Comparison of ENCODE assay signal across 8 cellular contexts in genomic region chr14:95098984-95099599, GRCh38. TPM values are rescaled to one million over a fixed set of nuclear protein-coding genes. Genes with fewer than 3 reads are reported as not detected.
DNase-seq lines count a peak whose midpoint lies in the region; ATAC-seq, FAIRE-seq and TF ChIP-seq lines count a peak whose summit lies in the region.

No MANE protein-coding gene starts in this region.

- DNase-seq in A549 (ENCODE audit: low read depth in 1 of 2, low spot score in 1 of 2): peak; percentile 39 to 82
- DNase-seq in GM10266 (ENCODE audit: extremely low spot score): peak; percentile 14
- DNase-seq in NCI-H2171 treated with DMSO at 0.1 percent for 48 hours (lab: John Stamatoyannopoulos, UW): peak; percentile 40
- peak; percentile 75 for DNase-seq in activated CD4-positive, alpha-beta T cell treated with anti-CD3 and anti-CD28 coated beads, Interleukin-2, amount 10 ng/mL, durations not matched to agents 24 days and 14 days
- peak; percentile 75 for DNase-seq in fibroblast of pulmonary artery (ENCODE audit: low read depth)
- peak; percentile 49 for DNase-seq in neural crest cell (ENCODE audit: low read depth, low spot score)
- DNase-seq in T-helper 2 cell treated with Interferon-gamma antibody and Interleukin-4, amounts not matched to agents 5 μg/mL and 100 μg/mL, for 36 hours (ENCODE audit: low spot score): no peak

- CTCF ChIA-PET in A549 (lab: Yijun Ruan, JAX): interaction anchor here (0.7 to 3.1 kb wide), 6 partner anchors 19 to 550 kb away, joined by 3 to 18 read pairs (median 3); no protein-coding TSS in a partner anchor

- no peaks in the 10 kb centered on the region for H3K27me3 Mint-ChIP-seq in activated CD4-positive, alpha-beta T cell treated with anti-CD3 and anti-CD28 coated beads, Interleukin-2, amount 10 ng/mL, durations not matched to agents 24 days and 14 days
- H3K27me3 Mint-ChIP-seq in neural crest cell (ENCODE audit: low read depth): no peaks in the 10 kb centered on the region
- no peaks in the 10 kb centered on the region for H3K27me3 Mint-ChIP-seq in T-helper 2 cell treated with Interferon-gamma antibody and Interleukin-4, amounts not matched to agents 5 μg/mL and 100 μg/mL, for 36 hours (ENCODE audit: low read depth)

- peaks cover 61% of the 10 kb centered on the region for H3K36me3 Mint-ChIP-seq in activated CD4-positive, alpha-beta T cell treated with anti-CD3 and anti-CD28 coated beads, Interleukin-2, amount 10 ng/mL, durations not matched to agents 24 days and 14 days (ENCODE audit: low read depth)
- H3K36me3 Mint-ChIP-seq in neural crest cell (ENCODE audit: low read depth): peaks cover 18% of the 10 kb centered on the region
- peaks cover 48% of the 10 kb centered on the region for H3K36me3 Mint-ChIP-seq in T-helper 2 cell treated with Interferon-gamma antibody and Interleukin-4, amounts not matched to agents 5 μg/mL and 100 μg/mL, for 36 hours (ENCODE audit: low read depth)

- POLR2A ChIA-PET in A549 (lab: Yijun Ruan, JAX): no interaction called here

- TF ChIP-seq POLR2A in A549 (IDR thresholded peaks at IDR 0.05; ENCODE audit: low read length): no peak

- no peak overlapping the region for H3K27ac ChIP-seq in A549

- peaks cover 14% of the 10 kb centered on the region for H3K4me1 Mint-ChIP-seq in activated CD4-positive, alpha-beta T cell treated with anti-CD3 and anti-CD28 coated beads, Interleukin-2, amount 10 ng/mL, durations not matched to agents 24 days and 14 days
- H3K4me1 Mint-ChIP-seq in neural crest cell: peaks cover 41% of the 10 kb centered on the region
- peaks cover 12% of the 10 kb centered on the region for H3K4me1 Mint-ChIP-seq in T-helper 2 cell treated with Interferon-gamma antibody and Interleukin-4, amounts not matched to agents 5 μg/mL and 100 μg/mL, for 36 hours (ENCODE audit: low read depth)

- no peaks in the 10 kb centered on the region for H3K9me3 ChIP-seq in A549

- peak; percentile 95 for FAIRE-seq in A549 (lab: Jason Lieb, UNC)

- no peak overlapping the region for H3K27ac Mint-ChIP-seq in activated CD4-positive, alpha-beta T cell treated with anti-CD3 and anti-CD28 coated beads, Interleukin-2, amount 10 ng/mL, durations not matched to agents 24 days and 14 days
- no peak overlapping the region for H3K27ac Mint-ChIP-seq in neural crest cell (ENCODE audit: unreplicated experiment)
- no peak overlapping the region for H3K27ac Mint-ChIP-seq in T-helper 2 cell treated with Interferon-gamma antibody and Interleukin-4, amounts not matched to agents 5 μg/mL and 100 μg/mL, for 36 hours

- no peak overlapping the region for H3K4me2 ChIP-seq in A549

- TF ChIP-seq RAD21 in A549 (conservative IDR thresholded peaks at IDR 0.05 in 1 of 2, IDR thresholded peaks at IDR 0.05 in 1 of 2): peak; percentile 68 to 73

- no peak overlapping the region for H3K4me3 Mint-ChIP-seq in activated CD4-positive, alpha-beta T cell treated with anti-CD3 and anti-CD28 coated beads, Interleukin-2, amount 10 ng/mL, durations not matched to agents 24 days and 14 days
- H3K4me3 Mint-ChIP-seq in neural crest cell: peak overlapping the region; percentile 28
- no peak overlapping the region for H3K4me3 Mint-ChIP-seq in T-helper 2 cell treated with Interferon-gamma antibody and Interleukin-4, amounts not matched to agents 5 μg/mL and 100 μg/mL, for 36 hours

- peak; percentile 93 to 96 for ATAC-seq in A549
- no peak for ATAC-seq in HG02870 (IDR thresholded peaks at IDR 0.05; ENCODE audit: unreplicated experiment)

- no peaks in the 10 kb centered on the region for H3K9me3 Mint-ChIP-seq in activated CD4-positive, alpha-beta T cell treated with anti-CD3 and anti-CD28 coated beads, Interleukin-2, amount 10 ng/mL, durations not matched to agents 24 days and 14 days
- H3K9me3 Mint-ChIP-seq in neural crest cell: no peaks in the 10 kb centered on the region
- no peaks in the 10 kb centered on the region for H3K9me3 Mint-ChIP-seq in T-helper 2 cell treated with Interferon-gamma antibody and Interleukin-4, amounts not matched to agents 5 μg/mL and 100 μg/mL, for 36 hours

- TF ChIP-seq CTCF in A549 (IDR thresholded peaks at IDR 0.05) (peak; percentile 80), GM10266 (IDR thresholded peaks at IDR 0.05; ENCODE audit: control insufficient read depth, insufficient read depth, low read depth, missing control alignments) (peak; percentile 54), fibroblast of pulmonary artery (IDR thresholded peaks at IDR 0.05; ENCODE audit: low read length, missing control alignments) (peak; percentile 76), neural crest cell (conservative IDR thresholded peaks at IDR 0.05) (peak; percentile 80)

- H3K4me3 ChIP-seq in A549 (no peak overlapping the region), fibroblast of pulmonary artery (replicated peaks; ENCODE audit: low read depth, low read length) (no peak overlapping the region)

- 16% methylated on average over 3 of the region's 3 CpGs for WGBS in A549 (ENCODE audit: missing lambda C conversion rate)

- H3K4me1 ChIP-seq in A549: peaks cover 8% of the 10 kb centered on the region; the same call in 1 of the 3 replicates

- intact Hi-C loops in activated CD4-positive, alpha-beta T cell treated with anti-CD3 and anti-CD28 coated beads, Interleukin-2, amount 10 ng/mL, durations not matched to agents 24 days and 14 days (cut with micrococcal nuclease): no loop called here

- no peak for TF ChIP-seq EP300 in A549 (IDR thresholded peaks at IDR 0.05)

TF ChIP-seq in A549, 52 proteins besides CTCF, POLR2A, EP300 and RAD21:
- peak; percentile 89 for TF ChIP-seq SMC3 (IDR thresholded peaks at IDR 0.05)
- no peak for TF ChIP-seq ZSCAN20 (CRISPR knock-in tag; IDR thresholded peaks at IDR 0.05)
TF ChIP-seq in A549: peak in this region for 1.

RNA-seq across cellular contexts. Expression of gene DICER1, which starts 58.2 kb away (rescaled TPM):
- polyA plus RNA-seq in A549 (2011; rRNA removed) (46.3 and 51.2 TPM in 2 replicates), A549 (2017; fragmentation: RNase III; extraction: RNeasy Plus Mini Kit Qiagen cat#74134 plus additional on column Dnase treatment) (14.1 to 15.6 TPM (median 14.1 TPM) in 3 replicates)
- 6.1 and 8.0 TPM in 2 replicates for polyA plus RNA-seq in A549 (2012; cell fraction: cytosol; rRNA removed)
- 6.9 and 10.5 TPM in 2 replicates for polyA plus RNA-seq in A549 (2012; cell fraction: nucleus; rRNA removed)
- 82.8 and 93.1 TPM in 2 replicates for polyA minus RNA-seq in A549 (2011; rRNA and poly(A)+ RNA removed)
- 74.4 and 77.0 TPM in 2 replicates for total RNA-seq in activated CD4-positive, alpha-beta T cell treated with anti-CD3 and anti-CD28 coated beads, Interleukin-2, amount 10 ng/mL, durations not matched to agents 24 days and 14 days
- 104 and 115 TPM in 2 replicates for total RNA-seq in neural crest cell
